30 cellular contexts compared by ENCODE assay signal in genomic region chr2:185610301-185610700, GRCh38.
"Had no signal": no experiment of that assay in that cellular context is flagged by ENCODE, and none has a peak within 500 bp of the region (broad histone marks: within the 10 kb centered on the region; RNA-seq: fewer than 3 reads in every experiment).

No MANE protein-coding gene starts in this region.

- H3K4me1 Mint-ChIP-seq: activated CD4-positive, alpha-beta memory T cell treated with anti-CD3 and anti-CD28 coated beads, Interleukin-2, amount 10 ng/mL, durations not matched to agents 7 days and 5 days; activated CD4-positive, alpha-beta T cell treated with anti-CD3 and anti-CD28 coated beads, Interleukin-2, amount 10 ng/mL, durations not matched to agents 7 days and 5 days; activated T-helper 17 cell treated with anti-CD3 and anti-CD28 coated beads, Interleukin-2, amount 50 U/mL, for 72 hours; WTC11 had no signal

- FAIRE-seq: endothelial cell of umbilical vein, TTC549 had no signal

- H3K4me3 Mint-ChIP-seq: activated CD4-positive, alpha-beta memory T cell treated with anti-CD3 and anti-CD28 coated beads, Interleukin-2, amount 10 ng/mL, durations not matched to agents 7 days and 5 days; activated CD4-positive, alpha-beta T cell treated with anti-CD3 and anti-CD28 coated beads, Interleukin-2, amount 10 ng/mL, durations not matched to agents 7 days and 5 days; activated naive CD8-positive, alpha-beta T cell; activated T-cell treated with anti-CD3 and anti-CD28 coated beads, Interleukin-2, amount 50 U/mL, for 4 hours; activated T-helper 17 cell treated with anti-CD3 and anti-CD28 coated beads, Interleukin-2, amount 50 U/mL, for 72 hours; WTC11 had no signal

- H3K4me1 ChIP-seq: adrenal gland, body of pancreas, colonic mucosa had no signal

- DNase-seq: activated CD4-positive, alpha-beta memory T cell treated with anti-CD3 and anti-CD28 coated beads, Interleukin-2, amount 10 ng/mL, durations not matched to agents 7 days and 5 days; activated CD4-positive, alpha-beta T cell treated with anti-CD3 and anti-CD28 coated beads for 1 hour; activated CD4-positive, alpha-beta T cell treated with anti-CD3 and anti-CD28 coated beads for 4 hours; activated CD4-positive, alpha-beta T cell treated with anti-CD3 and anti-CD28 coated beads, Interleukin-2, amount 10 ng/mL, durations not matched to agents 7 days and 5 days; activated CD4-positive, alpha-beta T cell treated with anti-CD3 and anti-CD28 coated beads, Interleukin-2, amount 50 U/mL, for 4 hours; activated effector memory CD4-positive, alpha-beta T cell treated with Interleukin-2 at 50 U/mL for 16 hours; activated gamma-delta T cell treated with Interleukin-2 at 50 U/mL for 16 hours; activated naive CD4-positive, alpha-beta T cell treated with anti-CD3 and anti-CD28 coated beads, Interleukin-2, amount 50 U/mL, for 16 hours; activated naive CD4-positive, alpha-beta T cell treated with Interleukin-2 at 50 U/mL for 16 hours; activated T-cell treated with anti-CD3 and anti-CD28 coated beads, Interleukin-2, amount 50 U/mL, for 4 hours; adrenal gland; amygdala; aorta; body of pancreas; central memory CD4-positive, alpha-beta T cell; cerebellar nuclear complex; colonic mucosa; effector CD8-positive, alpha-beta T cell; foreskin fibroblast; head of caudate nucleus; T-helper 2 cell had no signal

- H3K36me3 Mint-ChIP-seq: activated naive CD8-positive, alpha-beta T cell; WTC11 had no signal

- H3K27me3 Mint-ChIP-seq: activated CD4-positive, alpha-beta memory T cell treated with anti-CD3 and anti-CD28 coated beads, Interleukin-2, amount 10 ng/mL, durations not matched to agents 7 days and 5 days; activated CD4-positive, alpha-beta T cell treated with anti-CD3 and anti-CD28 coated beads, Interleukin-2, amount 10 ng/mL, durations not matched to agents 7 days and 5 days; activated naive CD8-positive, alpha-beta T cell; activated T-helper 17 cell treated with anti-CD3 and anti-CD28 coated beads, Interleukin-2, amount 50 U/mL, for 72 hours had no signal

- H3K4me3 ChIP-seq: adrenal gland, body of pancreas, cardiac muscle cell, colonic mucosa had no signal

- H3K36me3 ChIP-seq: adrenal gland, cardiac muscle cell, colonic mucosa had no signal

- H3K27ac ChIP-seq: adrenal gland, body of pancreas, cardiac muscle cell, colonic mucosa, epithelial cell of prostate, VCaP had no signal

- H3K27me3 ChIP-seq: adrenal gland, body of pancreas, cardiac muscle cell, colonic mucosa had no signal

- H3K9me3 ChIP-seq: adrenal gland, body of pancreas, colonic mucosa had no signal

- H3K9me3 Mint-ChIP-seq: activated CD4-positive, alpha-beta memory T cell treated with anti-CD3 and anti-CD28 coated beads, Interleukin-2, amount 10 ng/mL, durations not matched to agents 7 days and 5 days had no signal

- ATAC-seq: activated T-cell treated with anti-CD3 and anti-CD28 coated beads, Interleukin-2, amount 50 U/mL, for 4 hours; activated T-helper 17 cell treated with anti-CD3 and anti-CD28 coated beads, Interleukin-2, amount 50 U/mL, for 72 hours; body of pancreas; esophagus mucosa; WTC11 had no signal

- H3K27ac Mint-ChIP-seq: activated CD4-positive, alpha-beta memory T cell treated with anti-CD3 and anti-CD28 coated beads, Interleukin-2, amount 10 ng/mL, durations not matched to agents 7 days and 5 days; activated CD4-positive, alpha-beta T cell treated with anti-CD3 and anti-CD28 coated beads, Interleukin-2, amount 10 ng/mL, durations not matched to agents 7 days and 5 days; activated naive CD8-positive, alpha-beta T cell; activated T-helper 17 cell treated with anti-CD3 and anti-CD28 coated beads, Interleukin-2, amount 50 U/mL, for 72 hours; WTC11 had no signal
